In the genomic region with DNA sequence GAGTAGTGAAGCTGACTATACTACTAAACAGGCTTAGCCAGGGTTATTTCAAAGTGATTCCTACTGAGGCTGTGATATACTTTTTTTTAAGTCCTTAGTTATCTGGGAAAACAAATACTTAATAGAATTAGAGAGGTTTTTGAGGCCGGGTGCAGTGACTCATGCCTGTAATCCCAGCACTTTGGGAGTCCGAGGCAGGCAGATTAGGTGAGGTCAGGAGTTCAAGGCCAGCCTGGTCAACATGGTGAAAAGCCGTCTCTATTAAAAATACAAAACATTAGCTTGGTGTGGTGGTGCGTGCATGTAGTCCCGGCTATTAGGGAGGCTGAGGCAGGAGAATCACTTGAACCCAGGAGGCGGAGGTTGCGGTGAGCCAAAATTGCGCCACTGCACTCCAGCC, we compare ENCODE assay signal across 25 cellular contexts. TPM values are rescaled to one million over a fixed set of nuclear protein-coding genes. Genes with fewer than 3 reads are reported as not detected.
"Had no signal": no experiment of that assay in that cellular context is flagged by ENCODE, and none has a peak within 500 bp of the region (broad histone marks: within the 10 kb centered on the region; RNA-seq: fewer than 3 reads in every experiment).

No MANE protein-coding gene starts in this region.

- H3K4me2 ChIP-seq: SK-N-SH had no signal

- H3K4me3 ChIP-seq: SJCRH30 had no signal

- H3K9ac ChIP-seq: SK-N-SH had no signal

- DNase-seq: activated B cell treated with CpG ODN at 0.5 μM for 24 hours; activated CD4-positive, alpha-beta memory T cell treated with anti-CD3 and anti-CD28 coated beads for 36 hours; activated CD4-positive, alpha-beta T cell treated with anti-CD3 and anti-CD28 coated beads for 1 hour; activated CD4-positive, alpha-beta T cell treated with anti-CD3 and anti-CD28 coated beads, Interleukin-2, amount 10 ng/mL, durations not matched to agents 7 days and 5 days; activated CD8-positive, alpha-beta memory T cell treated with anti-CD3 and anti-CD28 coated beads for 24 hours; activated effector memory CD4-positive, alpha-beta T cell treated with anti-CD3 and anti-CD28 coated beads, Interleukin-2, amount 50 U/mL, for 16 hours; activated naive CD4-positive, alpha-beta T cell treated with Interleukin-2 at 50 U/mL for 16 hours; activated naive CD8-positive, alpha-beta T cell treated with anti-CD3 and anti-CD28 coated beads, Interleukin-2, amount 50 U/mL, for 24 hours; activated T-cell treated with anti-CD3 and anti-CD28 coated beads, Interleukin-2, amount 50 U/mL, for 4 hours; amygdala; IMR-90; Kasumi-1; KBM-7; NCI-H1048; NCI-H146; NCI-H187 treated with DMSO at 0.1 percent for 48 hours; NCI-H2171; NCI-H2227 treated with DMSO at 0.1 percent for 48 hours; NCI-H446 treated with DMSO at 0.1 percent for 48 hours; NCI-H524 treated with DMSO at 0.1 percent for 48 hours; NCI-H748 treated with DMSO at 0.1 percent for 48 hours; SK-N-SH; T-helper 9 cell had no signal

- H3K27me3 ChIP-seq: SJCRH30 had no signal

- H3K27ac ChIP-seq: SJCRH30 had no signal

RNA-seq across cellular contexts. Expression of a gene that starts 34.2 kb away (rescaled TPM):
- total RNA-seq: activated B cell treated with CpG ODN at 0.5 μM for 24 hours; activated CD4-positive, alpha-beta memory T cell treated with anti-CD3 and anti-CD28 coated beads for 36 hours; activated CD4-positive, alpha-beta T cell treated with anti-CD3 and anti-CD28 coated beads, Interleukin-2, amount 10 ng/mL, durations not matched to agents 7 days and 5 days; activated naive CD4-positive, alpha-beta T cell treated with anti-CD3 and anti-CD28 coated beads, Interleukin-2, amount 50 U/mL, for 72 hours; activated T-cell treated with anti-CD3 and anti-CD28 coated beads, Interleukin-2, amount 50 U/mL, for 4 hours had no signal
